ENCODE assay signal across 15 cellular contexts in the genomic region with DNA sequence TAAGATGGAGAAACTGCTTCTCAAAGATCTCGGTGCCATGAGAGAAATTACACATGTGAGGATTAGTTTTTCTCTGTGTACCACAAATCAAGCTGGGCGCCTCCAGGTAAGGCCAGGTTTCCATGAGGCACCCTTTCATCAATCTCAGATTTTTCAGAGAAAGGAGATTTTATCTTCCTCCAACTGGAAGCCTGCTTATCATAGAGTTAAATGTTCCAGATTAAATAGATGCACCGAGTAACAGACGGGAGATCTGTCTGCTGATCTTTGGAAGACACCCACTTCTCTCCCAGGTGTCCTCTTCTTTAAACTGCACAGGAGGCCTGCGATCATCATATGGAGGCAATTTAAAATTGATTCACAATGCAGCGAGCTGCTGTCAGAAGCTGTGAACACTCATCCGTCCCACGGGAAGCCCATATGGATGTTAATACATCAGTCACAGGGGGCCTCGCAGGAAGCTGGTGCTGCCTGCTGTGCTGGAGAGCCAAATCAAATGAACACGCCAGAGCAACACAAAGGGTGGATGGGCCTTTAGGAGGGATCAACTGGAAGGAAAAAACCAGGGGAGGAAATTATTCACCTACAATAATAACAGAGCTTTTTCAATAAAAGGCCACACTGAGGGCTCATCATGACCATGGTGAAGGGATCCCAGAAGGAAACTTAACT.
DNase-seq lines count a peak whose midpoint lies in the region; ATAC-seq, FAIRE-seq and TF ChIP-seq lines count a peak whose summit lies in the region.
"Had no signal": no experiment of that assay in that cellular context is flagged by ENCODE, and none has a peak within 500 bp of the region (broad histone marks: within the 10 kb centered on the region; RNA-seq: fewer than 3 reads in every experiment).

No MANE protein-coding gene starts in this region.

- intact Hi-C loops in gastrocnemius medialis (cut with DNase I; ENCODE audit: low total_unique reads), result no loop called here

- peaks cover 11% of the 10 kb centered on the region for H3K36me3 Mint-ChIP-seq in glutamatergic neuron (ENCODE audit: unreplicated experiment)

- peak overlapping the region; percentile 80 for H3K4me3 Mint-ChIP-seq in glutamatergic neuron (ENCODE audit: unreplicated experiment)

- peaks cover 0 to under 1% of the 10 kb centered on the region in 2 donors for H3K36me3 ChIP-seq in gastrocnemius medialis

- H3K27me3 Mint-ChIP-seq in glutamatergic neuron (ENCODE audit: unreplicated experiment), result peaks cover 22% of the 10 kb centered on the region

- H3K27ac Mint-ChIP-seq in glutamatergic neuron (ENCODE audit: unreplicated experiment), result peak overlapping the region; percentile 99

- H3K4me3 ChIP-seq in gastrocnemius medialis, result no peak overlapping the region
- H3K4me3 ChIP-seq: A549, heart left ventricle had no signal

- no peaks in the 10 kb centered on the region for H3K27me3 ChIP-seq in gastrocnemius medialis
- H3K27me3 ChIP-seq: heart left ventricle had no signal

- DNase-seq in NCI-H2107 treated with DMSO at 0.1 percent for 48 hours (lab: John Stamatoyannopoulos, UW; ENCODE audit: unreplicated experiment) (peak; percentile 42), NCI-H2107 (lab: John Stamatoyannopoulos, UW) (no peak), NCI-H524 treated with DMSO at 0.1 percent for 48 hours (lab: John Stamatoyannopoulos, UW) (peak; percentile 8), glutamatergic neuron (peak; percentile 78), gastrocnemius medialis (no peak), OCI-M1 (lab: John Stamatoyannopoulos, UW) (no peak), RCC 7860 (ENCODE audit: low spot score) (no peak)
- DNase-seq: DMS53; effector memory CD4-positive, alpha-beta T cell; heart left ventricle; mammary epithelial cell; T1000 had no signal

- H3K4me1 Mint-ChIP-seq in glutamatergic neuron (ENCODE audit: low read depth, unreplicated experiment), result peaks cover 61% of the 10 kb centered on the region

- H3K9me3 ChIP-seq in gastrocnemius medialis, result no peaks in the 10 kb centered on the region
- H3K9me3 ChIP-seq: A549, heart left ventricle had no signal

- peaks cover 60 to 61% of the 10 kb centered on the region in 2 donors for H3K4me1 ChIP-seq in gastrocnemius medialis

- H3K27ac ChIP-seq in gastrocnemius medialis, result peak overlapping the region; percentile 23 to 93 (median 90)
- H3K27ac ChIP-seq: HL-60 had no signal

- no peak for FAIRE-seq in RCC 7860 (lab: Jason Lieb, UNC)
- FAIRE-seq: A549 had no signal

- H3K9me3 Mint-ChIP-seq in glutamatergic neuron (ENCODE audit: unreplicated experiment), result peaks cover 35% of the 10 kb centered on the region

- in situ Hi-C loops in gastrocnemius medialis (cut with MboI; ENCODE audit: low sequenced_read_pairs in 4 of 4), result no loop called here

- no peak for ATAC-seq in gastrocnemius medialis
- ATAC-seq in HG03342 (IDR thresholded peaks at IDR 0.05; ENCODE audit: unreplicated experiment), result no peak
- ATAC-seq: A549 had no signal

- TF ChIP-seq CTCF in glutamatergic neuron (IDR thresholded peaks at IDR 0.05; ENCODE audit: partially characterized antibody, unreplicated experiment), result no peak
- TF ChIP-seq CTCF in gastrocnemius medialis (IDR thresholded peaks at IDR 0.05 in 4 of 5, conservative IDR thresholded peaks at IDR 0.05 in 1 of 5), result no peak

- no peak for TF ChIP-seq POLR2A in gastrocnemius medialis (IDR thresholded peaks at IDR 0.05)

Comparison
In these comparisons a context has a peak if more than half of its experiments do, and no peak if none do; other contexts are left out.
1. DNase-seq: peak in NCI-H2107 treated with DMSO at 0.1 percent for 48 hours (single experiment), NCI-H524 treated with DMSO at 0.1 percent for 48 hours (single experiment) and glutamatergic neuron (single experiment); none in NCI-H2107 (single experiment), gastrocnemius medialis (0 of 2), OCI-M1 (single experiment) and RCC 7860 (single experiment).